Comparison of ENCODE assay signal across 8 cellular contexts in the genomic region with DNA sequence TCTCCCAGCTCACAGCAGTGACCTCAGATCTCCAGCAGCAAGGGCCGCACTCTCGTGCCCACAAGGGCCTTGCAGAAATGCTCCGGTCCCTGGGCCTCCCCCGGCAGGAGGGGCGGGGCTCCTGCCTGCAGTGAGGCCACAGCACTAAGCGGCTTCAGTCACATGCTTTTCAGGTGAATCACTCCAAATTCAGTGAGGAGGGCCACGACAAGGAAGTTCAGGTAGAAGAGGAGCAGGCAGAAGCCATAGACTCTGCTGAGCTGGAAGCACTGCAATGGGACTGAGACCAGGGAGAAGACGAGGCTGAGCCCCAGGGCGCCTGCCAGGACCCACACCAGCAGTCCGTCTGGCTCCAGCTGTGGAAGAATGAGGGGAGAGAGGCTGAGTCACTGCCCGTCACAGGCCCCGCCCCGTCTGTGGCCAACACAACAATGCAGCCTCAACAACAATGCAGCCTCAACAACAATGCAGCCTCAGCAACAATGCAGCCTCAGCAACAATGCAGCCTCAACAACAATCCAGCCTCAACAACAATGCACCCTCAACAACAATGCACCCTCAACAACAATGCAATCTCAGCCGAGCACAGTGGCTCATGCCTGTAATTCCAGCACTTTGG. TPM values are rescaled to one million over a fixed set of nuclear protein-coding genes. Genes with fewer than 3 reads are reported as not detected.
A peak's percentile ranks its signal among the peaks of the same experiment; 100 is the strongest.
DNase-seq lines count a peak whose midpoint lies in the region; ATAC-seq and TF ChIP-seq lines count a peak whose summit lies in the region.

No MANE protein-coding gene starts in this region.

- H3K36me3 ChIP-seq in adrenal gland (replicated peaks in 1 of 2) (peaks cover 0 to 58% of the 10 kb centered on the region in 2 donors), smooth muscle cell (ENCODE audit: low read depth) (no peaks in the 10 kb centered on the region)

- no peak for ATAC-seq in HG03039 (IDR thresholded peaks at IDR 0.05; ENCODE audit: unreplicated experiment)
- no peak for ATAC-seq in stimulated activated memory B cell treated with anti-CD40 and anti-IgM and Interleukin-4, amounts not matched to agents 10 μg/mL and 1 μg/mL and 100 μg/mL, for 72 hours

- peaks cover 21% of the 10 kb centered on the region for H3K4me1 Mint-ChIP-seq in stimulated activated memory B cell treated with anti-CD40 and anti-IgM and Interleukin-4, amounts not matched to agents 10 μg/mL and 1 μg/mL and 100 μg/mL, for 72 hours

- peaks cover 36 to 38% of the 10 kb centered on the region in 2 donors for H3K4me1 ChIP-seq in adrenal gland (replicated peaks in 1 of 2)
- peaks cover 8% of the 10 kb centered on the region for H3K4me1 ChIP-seq in smooth muscle cell (ENCODE audit: low read depth)

- intact Hi-C loops in adrenal gland (cut with DNase I), result loop anchor here (10.0 kb wide), 2 partner anchors 95 to 105 kb away; no protein-coding TSS in a partner anchor

- H3K36me3 Mint-ChIP-seq in stimulated activated memory B cell treated with anti-CD40 and anti-IgM and Interleukin-4, amounts not matched to agents 10 μg/mL and 1 μg/mL and 100 μg/mL, for 72 hours, result peaks cover 23% of the 10 kb centered on the region

- H3K27me3 ChIP-seq in adrenal gland, result no peaks in the 10 kb centered on the region
- H3K27me3 ChIP-seq in smooth muscle cell (ENCODE audit: low read depth), result no peaks in the 10 kb centered on the region

- H4K20me1 ChIP-seq in smooth muscle cell (ENCODE audit: low read depth), result no peaks in the 10 kb centered on the region

- no peaks in the 10 kb centered on the region for H3K79me2 ChIP-seq in smooth muscle cell (ENCODE audit: low read depth)

- H3K9me3 ChIP-seq in adrenal gland (replicated peaks in 1 of 3) (no peaks in the 10 kb centered on the region), smooth muscle cell (replicated peaks; ENCODE audit: low read depth) (no peaks in the 10 kb centered on the region)

- DNase-seq in DMS153 (lab: John Stamatoyannopoulos, UW) (peak; percentile 7), DMS153 treated with DMSO at 0.1 percent for 48 hours (lab: John Stamatoyannopoulos, UW; ENCODE audit: unreplicated experiment) (no peak), adrenal gland (peak; percentile 76 to 92 (median 90)), hepatic stellate cell (ENCODE audit: low spot score) (peak; percentile 97), smooth muscle cell (lab: John Stamatoyannopoulos, UW; ENCODE audit: unreplicated experiment) (peak; percentile 46), GF-D8 (lab: John Stamatoyannopoulos, UW) (no peak)

- H3F3A ChIP-seq in smooth muscle cell (ENCODE audit: low read depth), result no peaks in the 10 kb centered on the region

- no peak overlapping the region for H3K27ac Mint-ChIP-seq in stimulated activated memory B cell treated with anti-CD40 and anti-IgM and Interleukin-4, amounts not matched to agents 10 μg/mL and 1 μg/mL and 100 μg/mL, for 72 hours

- H3K4me2 ChIP-seq in smooth muscle cell, result peak overlapping the region; percentile 71

- WGBS in adrenal gland, 4 donors, result 30 to 39% (median 34%) methylated on average over 6 to 14 of the region's 14 CpGs
- 16% methylated on average over 14 of the region's 14 CpGs for whole genome bisulfite sequencing in smooth muscle cell (ENCODE audit: low lambda C conversion rate)

- H3K9ac ChIP-seq in smooth muscle cell (ENCODE audit: low read depth), result peak overlapping the region; percentile 55

- H3K27ac ChIP-seq in adrenal gland (peak overlapping the region; percentile 57 to 96 (median 90)), smooth muscle cell (ENCODE audit: low read depth) (peak overlapping the region; percentile 82)

- no peak overlapping the region for H3K4me3 ChIP-seq in adrenal gland
- no peak overlapping the region for H3K4me3 ChIP-seq in smooth muscle cell

- H3K4me3 Mint-ChIP-seq in stimulated activated memory B cell treated with anti-CD40 and anti-IgM and Interleukin-4, amounts not matched to agents 10 μg/mL and 1 μg/mL and 100 μg/mL, for 72 hours, result no peak overlapping the region

- H2AFZ ChIP-seq in smooth muscle cell (ENCODE audit: low read depth), result no peak overlapping the region

- TF ChIP-seq POLR2A in adrenal gland (IDR thresholded peaks at IDR 0.05), result peak in 1 of 2 donors; percentile 75

- TF ChIP-seq CTCF in adrenal gland (IDR thresholded peaks at IDR 0.05), result no peak
- TF ChIP-seq CTCF in smooth muscle cell (IDR thresholded peaks at IDR 0.05; ENCODE audit: borderline replicate concordance, insufficient read depth, poor library complexity, severe bottlenecking), result no peak

- no peaks in the 10 kb centered on the region for H3K9me3 Mint-ChIP-seq in stimulated activated memory B cell treated with anti-CD40 and anti-IgM and Interleukin-4, amounts not matched to agents 10 μg/mL and 1 μg/mL and 100 μg/mL, for 72 hours

- no peaks in the 10 kb centered on the region for H3K27me3 Mint-ChIP-seq in stimulated activated memory B cell treated with anti-CD40 and anti-IgM and Interleukin-4, amounts not matched to agents 10 μg/mL and 1 μg/mL and 100 μg/mL, for 72 hours

RNA-seq across cellular contexts. Expression of a gene that starts 35.2 kb away (rescaled TPM):
- total RNA-seq in adrenal gland, result 100 to 1,000 TPM; 125 to 286 (median 172) TPM
- 100 to 1,000 TPM; 194 to 288 (median 216) TPM for polyA plus RNA-seq in adrenal gland
- 14.3 and 17.5 TPM in 2 replicates for total RNA-seq in smooth muscle cell
- 11.8 and 13.8 TPM in 2 replicates for polyA plus RNA-seq in smooth muscle cell

RNA-seq across cellular contexts. Expression of a gene that starts 58.7 kb away (rescaled TPM):
- 100 to 1,000 TPM; 243 to 416 (median 352) TPM for total RNA-seq in adrenal gland
- polyA plus RNA-seq in adrenal gland, result 100 to 1,000 TPM; 128 to 467 (median 142) TPM
- 14.2 and 19.6 TPM in 2 replicates for total RNA-seq in smooth muscle cell
- 28.2 and 32.9 TPM in 2 replicates for polyA plus RNA-seq in smooth muscle cell

Comparison
In these comparisons a context has a peak if more than half of its experiments do, and no peak if none do; other contexts are left out.
1. DNase-seq: peak in DMS153 (single experiment), adrenal gland (7 of 7), hepatic stellate cell (single experiment) and smooth muscle cell (single experiment); none in DMS153 treated with DMSO at 0.1 percent for 48 hours (single experiment) and GF-D8 (single experiment).
2. RNA of a gene that starts 58.7 kb away (total RNA-seq): 243 to 416 TPM in adrenal gland; 14.2 to 19.6 TPM in smooth muscle cell; every median in the first group is over 10 times any median in the second.